Comparison of ENCODE assay signal across 24 cellular contexts in genomic region chr14:103353391-103353790, GRCh38.
"Had no signal": no experiment of that assay in that cellular context is flagged by ENCODE, and none has a peak within 500 bp of the region (broad histone marks: within the 10 kb centered on the region; RNA-seq: fewer than 3 reads in every experiment).

No MANE protein-coding gene starts in this region.

- H3K4me3 ChIP-seq: colonic mucosa, esophagus squamous epithelium, gastrocnemius medialis, heart right ventricle, left lung, lower lobe of right lung, mucosa of descending colon had no signal

- FAIRE-seq: endometrium, islet of Langerhans, keratinocyte had no signal

- H3K27ac ChIP-seq: colonic mucosa, epithelial cell of prostate, esophagus squamous epithelium, gastrocnemius medialis, heart right ventricle, left lung, lower lobe of right lung had no signal

- H3K27me3 ChIP-seq: colonic mucosa, gastrocnemius medialis, heart right ventricle, left lung had no signal

- H3K36me3 ChIP-seq: colonic mucosa, esophagus squamous epithelium, gastrocnemius medialis, heart right ventricle, left lung, lower lobe of right lung had no signal

- H3K4me1 ChIP-seq: colonic mucosa, gastrocnemius medialis, left lung, lower lobe of right lung had no signal

- H3K9me3 ChIP-seq: colonic mucosa, esophagus squamous epithelium, gastrocnemius medialis, heart right ventricle, left lung, lower lobe of right lung, mucosa of descending colon had no signal

- DNase-seq: colonic mucosa; cortex of kidney; effector CD4-positive, alpha-beta T cell; effector memory CD4-positive, alpha-beta T cell; endodermal cell; esophagus squamous epithelium; foreskin fibroblast; foreskin melanocyte; gastrocnemius medialis; glutamatergic neuron; heart right ventricle; hippocampal formation; left cardiac atrium; left lung; left ventricle myocardium superior; lower lobe of right lung; mesenchymal stem cell; mucosa of descending colon; naive B cell; naive thymus-derived CD8-positive, alpha-beta T cell had no signal
